ENCODE assay signal across 10 cellular contexts in the genomic region with DNA sequence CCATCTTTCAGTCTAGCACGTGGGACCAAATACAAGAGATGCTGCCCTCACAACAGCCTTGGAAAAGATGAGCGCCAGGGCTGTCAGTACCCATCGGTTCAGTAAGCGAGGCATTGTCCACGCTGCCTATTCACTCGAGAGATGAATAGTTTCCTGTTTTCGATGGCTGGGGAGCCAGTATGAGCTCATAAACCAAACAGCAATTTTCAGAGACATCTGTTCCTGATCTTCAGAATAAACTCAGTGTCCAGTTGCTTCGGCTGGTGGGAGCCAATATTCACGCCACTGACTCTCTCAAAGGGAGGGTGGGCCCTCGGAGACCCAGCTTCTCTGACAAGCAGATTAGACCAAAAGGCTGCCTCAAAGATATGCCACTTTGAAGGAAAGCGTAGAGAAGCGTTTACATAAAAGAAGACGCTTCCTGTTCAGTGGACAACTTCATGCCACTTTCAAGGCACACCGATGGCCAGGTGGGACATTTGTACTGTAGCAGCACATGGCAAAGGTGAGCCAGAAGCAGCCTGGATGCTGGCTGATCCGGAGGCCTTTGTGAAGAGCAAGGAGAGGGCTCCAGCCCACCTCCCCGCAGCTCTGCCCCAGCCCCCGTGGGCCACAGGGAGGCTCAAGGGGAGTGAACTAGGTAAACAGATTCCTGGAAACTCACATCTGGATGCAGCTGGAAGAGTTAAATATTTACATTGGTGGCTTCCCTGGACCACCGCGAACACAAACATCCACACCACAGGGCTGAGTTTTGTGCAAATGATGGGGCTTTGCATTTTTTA. TPM values are rescaled to one million over a fixed set of nuclear protein-coding genes. Genes with fewer than 3 reads are reported as not detected.
A peak's percentile ranks its signal among the peaks of the same experiment; 100 is the strongest.
DNase-seq lines count a peak whose midpoint lies in the region; ATAC-seq, FAIRE-seq and TF ChIP-seq lines count a peak whose summit lies in the region.
"Had no signal": no experiment of that assay in that cellular context is flagged by ENCODE, and none has a peak within 500 bp of the region (broad histone marks: within the 10 kb centered on the region; RNA-seq: fewer than 3 reads in every experiment).

No MANE protein-coding gene starts in this region.

- CTCF ChIA-PET in endothelial cell of umbilical vein (lab: Charles Lee), result interaction anchor here (0.6 to 10.2 kb wide), 8 partner anchors 22 to 184 kb away, joined by 3 to 265 read pairs (median 12); no protein-coding TSS in a partner anchor

- H3K4me3 ChIP-seq in endothelial cell of umbilical vein (replicated peaks in 1 of 3; ENCODE audit: insufficient read depth in 1 of 3, low read depth in 1 of 3, low read length in 3 of 3) (no peak overlapping the region), mucosa of rectum (ENCODE audit: low read length in 2 of 2) (no peak overlapping the region), BE2C (ENCODE audit: low read depth, low read length) (no peak overlapping the region)

- peaks cover 12% of the 10 kb centered on the region for H3K79me2 ChIP-seq in endothelial cell of umbilical vein (ENCODE audit: control insufficient read depth, insufficient read depth, low read length)

- no peak for DNase-seq in Right ventricle myocardium inferior (ENCODE audit: missing footprints)
- DNase-seq in cardiac septum (ENCODE audit: low spot score), result no peak
- DNase-seq in endothelial cell of umbilical vein (ENCODE audit: low read depth, low spot score), result peak; percentile 92
- DNase-seq in BE2C, result no peak
- no peak for DNase-seq in NK-92 (lab: John Stamatoyannopoulos, UW; ENCODE audit: unreplicated experiment)
- DNase-seq in NCI-H82 treated with DMSO at 0.1 percent for 48 hours (lab: John Stamatoyannopoulos, UW; ENCODE audit: unreplicated experiment), result no peak
- DNase-seq: activated CD8-positive, alpha-beta memory T cell treated with anti-CD3 and anti-CD28 coated beads for 24 hours; CD8-positive, alpha-beta T cell had no signal

- H3K27me3 ChIP-seq in endothelial cell of umbilical vein (ENCODE audit: control insufficient read depth in 2 of 2, insufficient read depth in 2 of 2, low read length in 2 of 2) (no peaks in the 10 kb centered on the region), mucosa of rectum (ENCODE audit: control insufficient read depth in 2 of 2, insufficient read depth in 2 of 2, low read length in 2 of 2) (no peaks in the 10 kb centered on the region), BE2C (no peaks in the 10 kb centered on the region)

- intact Hi-C loops in Right ventricle myocardium inferior (cut with DNase I), result loop anchor here (5.0 kb wide), 1 partner anchor 104 kb away; no protein-coding TSS in a partner anchor
- intact Hi-C loops in cardiac septum (cut with DNase I), result no loop called here
- intact Hi-C loops in endothelial cell of umbilical vein (cut with micrococcal nuclease), result loop anchor here (1.0 kb wide), 1 partner anchor 41 kb away; no protein-coding TSS in a partner anchor

- H3K4me2 ChIP-seq in endothelial cell of umbilical vein (ENCODE audit: insufficient read depth, low read length), result peak overlapping the region; percentile 18

- H4K20me1 ChIP-seq in endothelial cell of umbilical vein (replicated peaks; ENCODE audit: control insufficient read depth, extremely low read depth, insufficient read depth, low read length), result no peaks in the 10 kb centered on the region

- H3K9me3 ChIP-seq in endothelial cell of umbilical vein (replicated peaks; ENCODE audit: control insufficient read depth, insufficient read depth, low read length) (no peaks in the 10 kb centered on the region), mucosa of rectum (ENCODE audit: control insufficient read depth in 2 of 2, low read length in 2 of 2) (no peaks in the 10 kb centered on the region), BE2C (no peaks in the 10 kb centered on the region)

- BruUV-seq in endothelial cell of umbilical vein (replicated peaks; lab: Mats Ljungman, UMichigan), result TSS peak; percentile 7

- dilution Hi-C loops in endothelial cell of umbilical vein (cut with MboI; ENCODE audit: extremely low pct_ligation_motif_present, low sequenced_read_pairs), result no loop called here

- H3K9ac ChIP-seq in endothelial cell of umbilical vein (replicated peaks; ENCODE audit: extremely low read depth, insufficient read depth, low read length), result peak overlapping the region; percentile 50
- H3K9ac ChIP-seq in mucosa of rectum (ENCODE audit: low read depth in 1 of 2, low read length in 2 of 2), result no peak overlapping the region

- peaks cover 75% of the 10 kb centered on the region for H3K4me1 ChIP-seq in endothelial cell of umbilical vein (ENCODE audit: control insufficient read depth, extremely low read depth, insufficient read depth, low read length)
- H3K4me1 ChIP-seq in mucosa of rectum (ENCODE audit: control insufficient read depth in 2 of 2, insufficient read depth in 2 of 2, low read length in 2 of 2), result peaks cover 16 to 44% of the 10 kb centered on the region in 2 donors
- no peaks in the 10 kb centered on the region for H3K4me1 ChIP-seq in BE2C

- TF ChIP-seq POLR2A in endothelial cell of umbilical vein (IDR thresholded peaks at IDR 0.05; ENCODE audit: low read depth, low read length), result no peak

- no peaks in the 10 kb centered on the region for H3K9me1 ChIP-seq in endothelial cell of umbilical vein (replicated peaks; ENCODE audit: control insufficient read depth, extremely low read depth, insufficient read depth, low read length)

- FAIRE-seq in endothelial cell of umbilical vein (lab: Jason Lieb, UNC), result peak; percentile 98

- ATAC-seq in Right ventricle myocardium inferior, result peak; percentile 23
- ATAC-seq in HG02642 (IDR thresholded peaks at IDR 0.05; ENCODE audit: poor library complexity, unreplicated experiment), result no peak
- ATAC-seq: CD8-positive, alpha-beta T cell had no signal

- no peak overlapping the region for H2AFZ ChIP-seq in endothelial cell of umbilical vein (ENCODE audit: low read depth, low read length)

- H3K27ac ChIP-seq in endothelial cell of umbilical vein (ENCODE audit: insufficient read depth, low read depth, low read length), result peak overlapping the region; percentile 91
- peak overlapping the region; percentile 48 to 67 for H3K27ac ChIP-seq in mucosa of rectum (ENCODE audit: low read depth in 2 of 2, low read length in 2 of 2)

- H3K36me3 ChIP-seq in endothelial cell of umbilical vein (ENCODE audit: control insufficient read depth in 2 of 2, extremely low read depth in 1 of 2, insufficient read depth in 2 of 2, low read length in 2 of 2) (peaks cover 4 to 14% of the 10 kb centered on the region in 2 experiments), mucosa of rectum (ENCODE audit: control insufficient read depth in 2 of 2, insufficient read depth in 2 of 2, low read length in 2 of 2) (peaks cover 73 to 77% of the 10 kb centered on the region in 2 donors), BE2C (peaks cover 26% of the 10 kb centered on the region)

- TF ChIP-seq CTCF in endothelial cell of umbilical vein (IDR thresholded peaks at IDR 0.05; ENCODE audit: extremely low read depth in 1 of 2, insufficient read depth in 1 of 2, low read depth in 1 of 2, low read length in 2 of 2), result no peak
- no peak for TF ChIP-seq CTCF in BE2C (IDR thresholded peaks at IDR 0.05; ENCODE audit: low read depth, low read length)

- POLR2A ChIA-PET in endothelial cell of umbilical vein (lab: Charles Lee), result interaction anchor here (0.7 kb wide), 1 partner anchor 36 kb away, joined by 3 read pairs; no protein-coding TSS in a partner anchor

TF ChIP-seq in endothelial cell of umbilical vein, 7 proteins besides CTCF, POLR2A, EP300 and RAD21:
- TF ChIP-seq JUN (IDR thresholded peaks at IDR 0.05; ENCODE audit: borderline replicate concordance, insufficient read depth, insufficient read length, low read depth), result peak; percentile 72
- TF ChIP-seq, protein P1, sequence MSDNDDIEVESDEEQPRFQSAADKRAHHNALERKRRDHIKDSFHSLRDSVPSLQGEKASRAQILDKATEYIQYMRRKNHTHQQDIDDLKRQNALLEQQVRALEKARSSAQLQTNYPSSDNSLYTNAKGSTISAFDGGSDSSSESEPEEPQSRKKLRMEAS (IDR thresholded peaks at IDR 0.05; ENCODE audit: insufficient read depth, insufficient read length), result peak; percentile 76
- peak; percentile 49 for TF ChIP-seq MYC (IDR thresholded peaks at IDR 0.05; ENCODE audit: low read depth, low read length)
- TF ChIP-seq EZH2 (IDR thresholded peaks at IDR 0.05; ENCODE audit: borderline replicate concordance, low read depth, low read length, severe bottlenecking), result no peak
- TF ChIP-seq GATA2 (IDR thresholded peaks at IDR 0.05; ENCODE audit: insufficient read depth, insufficient read length, low read depth, low read length), result no peak
- TF ChIP-seq FOS (IDR thresholded peaks at IDR 0.05; ENCODE audit: borderline replicate concordance, insufficient read depth, low read length), result peak; percentile 58
- peak; percentile 65 for TF ChIP-seq POLR2AphosphoS5 (IDR thresholded peaks at IDR 0.05; ENCODE audit: insufficient read depth, low read depth, low read length)

RNA-seq across cellular contexts. Expression of a gene that starts 6.0 kb away (rescaled TPM):
- total RNA-seq in Right ventricle myocardium inferior, result 17.3 TPM
- 17.8 TPM for total RNA-seq in cardiac septum
- 19.5 and 19.6 TPM in 2 replicates for total RNA-seq in endothelial cell of umbilical vein
- 18.6 and 19.0 TPM in 2 replicates for polyA plus RNA-seq in endothelial cell of umbilical vein
- 16.5 and 20.5 TPM in 2 replicates for polyA plus RNA-seq in endothelial cell of umbilical vein (2011; cell fraction: cytosol; rRNA removed)
- 9.6 and 10.3 TPM in 2 replicates for polyA plus RNA-seq in endothelial cell of umbilical vein (2011; cell fraction: nucleus; rRNA removed)
- polyA plus RNA-seq in endothelial cell of umbilical vein (2012), result 22.1 and 22.5 TPM in 2 replicates
- 18.3 and 18.5 TPM in 2 replicates for polyA minus RNA-seq in endothelial cell of umbilical vein
- 8.5 TPM for polyA minus RNA-seq in endothelial cell of umbilical vein (2011; cell fraction: cytosol; rRNA and poly(A)+ RNA removed)
- 10.9 and 15.9 TPM in 2 replicates for polyA minus RNA-seq in endothelial cell of umbilical vein (2011; cell fraction: nucleus; rRNA and poly(A)+ RNA removed)
- 16.4 TPM for polyA plus RNA-seq in BE2C (2012; ENCODE audit: insufficient read depth, insufficient read length, low read depth)

RNA-seq across cellular contexts. Expression of a gene that starts 23.4 kb away (rescaled TPM):
- total RNA-seq in Right ventricle myocardium inferior, result 18.5 TPM
- total RNA-seq in cardiac septum, result 14.3 TPM
- 58.9 and 77.3 TPM in 2 replicates for total RNA-seq in endothelial cell of umbilical vein
- 69.5 and 79.0 TPM in 2 replicates for polyA plus RNA-seq in endothelial cell of umbilical vein
- polyA plus RNA-seq in endothelial cell of umbilical vein (2011; cell fraction: cytosol; rRNA removed), result 30.9 and 37.0 TPM in 2 replicates
- 23.1 and 36.3 TPM in 2 replicates for polyA plus RNA-seq in endothelial cell of umbilical vein (2011; cell fraction: nucleus; rRNA removed)
- 19.7 and 40.2 TPM in 2 replicates for polyA plus RNA-seq in endothelial cell of umbilical vein (2012)
- polyA minus RNA-seq in endothelial cell of umbilical vein, result 58.4 and 79.1 TPM in 2 replicates
- 5.2 TPM for polyA minus RNA-seq in endothelial cell of umbilical vein (2011; cell fraction: cytosol; rRNA and poly(A)+ RNA removed)
- 27.9 and 31.7 TPM in 2 replicates for polyA minus RNA-seq in endothelial cell of umbilical vein (2011; cell fraction: nucleus; rRNA and poly(A)+ RNA removed)
- polyA plus RNA-seq in BE2C (2012; ENCODE audit: insufficient read depth, insufficient read length, low read depth), result 11.4 TPM
